1 cellular context compared by ENCODE assay signal in the genomic region with DNA sequence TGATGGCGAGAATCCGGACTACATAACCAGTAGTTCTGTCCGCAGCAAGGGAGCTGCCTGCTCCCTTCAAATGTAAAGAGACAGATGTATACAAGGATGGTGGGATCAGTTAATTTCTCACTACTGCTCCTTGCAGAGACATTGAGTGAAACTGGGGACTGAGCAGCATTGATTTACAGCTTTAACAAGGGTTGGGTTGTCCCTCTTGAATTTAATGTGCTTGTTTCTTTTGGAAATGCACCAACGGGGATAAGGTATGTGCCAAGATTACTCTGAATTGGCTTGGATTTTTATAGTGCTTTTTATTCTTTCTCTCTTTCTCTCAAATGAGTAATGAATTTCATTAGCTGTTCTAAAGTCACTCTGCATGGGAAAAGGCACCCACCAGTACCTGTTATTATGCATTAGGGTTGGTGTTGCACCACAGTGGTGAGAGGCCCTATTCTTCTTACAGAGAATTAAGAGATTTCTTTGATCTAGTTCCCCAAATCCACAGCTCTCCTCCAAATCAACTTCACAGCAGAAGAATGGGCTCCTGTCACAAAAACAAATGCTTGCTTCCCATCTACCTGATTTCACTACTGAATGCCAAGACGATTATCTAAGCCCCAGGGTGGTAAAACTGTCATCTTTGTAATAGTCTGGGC.
A peak's percentile ranks its signal among the peaks of the same experiment; 100 is the strongest.
TF ChIP-seq lines count a peak whose summit lies in the region.

No MANE protein-coding gene starts in this region.

TF ChIP-seq in H1, 55 proteins besides CTCF, POLR2A, EP300 and RAD21 (continued from another document):
- TF ChIP-seq CREB1 (IDR thresholded peaks at IDR 0.05), result no peak
- no peak for TF ChIP-seq KDM5A (IDR thresholded peaks at IDR 0.05; ENCODE audit: low read length)
- TF ChIP-seq SP2 (IDR thresholded peaks at IDR 0.05; ENCODE audit: low read length), result no peak
- TF ChIP-seq RXRA (IDR thresholded peaks at IDR 0.05; ENCODE audit: insufficient read depth, low read depth, low read length), result no peak
- TF ChIP-seq TBP (IDR thresholded peaks at IDR 0.05; ENCODE audit: low read depth, low read length), result no peak
- TF ChIP-seq, protein P1, sequence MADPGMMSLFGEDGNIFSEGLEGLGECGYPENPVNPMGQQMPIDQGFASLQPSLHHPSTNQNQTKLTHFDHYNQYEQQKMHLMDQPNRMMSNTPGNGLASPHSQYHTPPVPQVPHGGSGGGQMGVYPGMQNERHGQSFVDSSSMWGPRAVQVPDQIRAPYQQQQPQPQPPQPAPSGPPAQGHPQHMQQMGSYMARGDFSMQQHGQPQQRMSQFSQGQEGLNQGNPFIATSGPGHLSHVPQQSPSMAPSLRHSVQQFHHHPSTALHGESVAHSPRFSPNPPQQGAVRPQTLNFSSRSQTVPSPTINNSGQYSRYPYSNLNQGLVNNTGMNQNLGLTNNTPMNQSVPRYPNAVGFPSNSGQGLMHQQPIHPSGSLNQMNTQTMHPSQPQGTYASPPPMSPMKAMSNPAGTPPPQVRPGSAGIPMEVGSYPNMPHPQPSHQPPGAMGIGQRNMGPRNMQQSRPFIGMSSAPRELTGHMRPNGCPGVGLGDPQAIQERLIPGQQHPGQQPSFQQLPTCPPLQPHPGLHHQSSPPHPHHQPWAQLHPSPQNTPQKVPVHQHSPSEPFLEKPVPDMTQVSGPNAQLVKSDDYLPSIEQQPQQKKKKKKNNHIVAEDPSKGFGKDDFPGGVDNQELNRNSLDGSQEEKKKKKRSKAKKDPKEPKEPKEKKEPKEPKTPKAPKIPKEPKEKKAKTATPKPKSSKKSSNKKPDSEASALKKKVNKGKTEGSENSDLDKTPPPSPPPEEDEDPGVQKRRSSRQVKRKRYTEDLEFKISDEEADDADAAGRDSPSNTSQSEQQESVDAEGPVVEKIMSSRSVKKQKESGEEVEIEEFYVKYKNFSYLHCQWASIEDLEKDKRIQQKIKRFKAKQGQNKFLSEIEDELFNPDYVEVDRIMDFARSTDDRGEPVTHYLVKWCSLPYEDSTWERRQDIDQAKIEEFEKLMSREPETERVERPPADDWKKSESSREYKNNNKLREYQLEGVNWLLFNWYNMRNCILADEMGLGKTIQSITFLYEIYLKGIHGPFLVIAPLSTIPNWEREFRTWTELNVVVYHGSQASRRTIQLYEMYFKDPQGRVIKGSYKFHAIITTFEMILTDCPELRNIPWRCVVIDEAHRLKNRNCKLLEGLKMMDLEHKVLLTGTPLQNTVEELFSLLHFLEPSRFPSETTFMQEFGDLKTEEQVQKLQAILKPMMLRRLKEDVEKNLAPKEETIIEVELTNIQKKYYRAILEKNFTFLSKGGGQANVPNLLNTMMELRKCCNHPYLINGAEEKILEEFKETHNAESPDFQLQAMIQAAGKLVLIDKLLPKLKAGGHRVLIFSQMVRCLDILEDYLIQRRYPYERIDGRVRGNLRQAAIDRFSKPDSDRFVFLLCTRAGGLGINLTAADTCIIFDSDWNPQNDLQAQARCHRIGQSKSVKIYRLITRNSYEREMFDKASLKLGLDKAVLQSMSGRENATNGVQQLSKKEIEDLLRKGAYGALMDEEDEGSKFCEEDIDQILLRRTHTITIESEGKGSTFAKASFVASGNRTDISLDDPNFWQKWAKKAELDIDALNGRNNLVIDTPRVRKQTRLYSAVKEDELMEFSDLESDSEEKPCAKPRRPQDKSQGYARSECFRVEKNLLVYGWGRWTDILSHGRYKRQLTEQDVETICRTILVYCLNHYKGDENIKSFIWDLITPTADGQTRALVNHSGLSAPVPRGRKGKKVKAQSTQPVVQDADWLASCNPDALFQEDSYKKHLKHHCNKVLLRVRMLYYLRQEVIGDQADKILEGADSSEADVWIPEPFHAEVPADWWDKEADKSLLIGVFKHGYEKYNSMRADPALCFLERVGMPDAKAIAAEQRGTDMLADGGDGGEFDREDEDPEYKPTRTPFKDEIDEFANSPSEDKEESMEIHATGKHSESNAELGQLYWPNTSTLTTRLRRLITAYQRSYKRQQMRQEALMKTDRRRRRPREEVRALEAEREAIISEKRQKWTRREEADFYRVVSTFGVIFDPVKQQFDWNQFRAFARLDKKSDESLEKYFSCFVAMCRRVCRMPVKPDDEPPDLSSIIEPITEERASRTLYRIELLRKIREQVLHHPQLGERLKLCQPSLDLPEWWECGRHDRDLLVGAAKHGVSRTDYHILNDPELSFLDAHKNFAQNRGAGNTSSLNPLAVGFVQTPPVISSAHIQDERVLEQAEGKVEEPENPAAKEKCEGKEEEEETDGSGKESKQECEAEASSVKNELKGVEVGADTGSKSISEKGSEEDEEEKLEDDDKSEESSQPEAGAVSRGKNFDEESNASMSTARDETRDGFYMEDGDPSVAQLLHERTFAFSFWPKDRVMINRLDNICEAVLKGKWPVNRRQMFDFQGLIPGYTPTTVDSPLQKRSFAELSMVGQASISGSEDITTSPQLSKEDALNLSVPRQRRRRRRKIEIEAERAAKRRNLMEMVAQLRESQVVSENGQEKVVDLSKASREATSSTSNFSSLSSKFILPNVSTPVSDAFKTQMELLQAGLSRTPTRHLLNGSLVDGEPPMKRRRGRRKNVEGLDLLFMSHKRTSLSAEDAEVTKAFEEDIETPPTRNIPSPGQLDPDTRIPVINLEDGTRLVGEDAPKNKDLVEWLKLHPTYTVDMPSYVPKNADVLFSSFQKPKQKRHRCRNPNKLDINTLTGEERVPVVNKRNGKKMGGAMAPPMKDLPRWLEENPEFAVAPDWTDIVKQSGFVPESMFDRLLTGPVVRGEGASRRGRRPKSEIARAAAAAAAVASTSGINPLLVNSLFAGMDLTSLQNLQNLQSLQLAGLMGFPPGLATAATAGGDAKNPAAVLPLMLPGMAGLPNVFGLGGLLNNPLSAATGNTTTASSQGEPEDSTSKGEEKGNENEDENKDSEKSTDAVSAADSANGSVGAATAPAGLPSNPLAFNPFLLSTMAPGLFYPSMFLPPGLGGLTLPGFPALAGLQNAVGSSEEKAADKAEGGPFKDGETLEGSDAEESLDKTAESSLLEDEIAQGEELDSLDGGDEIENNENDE (IDR thresholded peaks at IDR 0.05; ENCODE audit: insufficient replicate concordance, low read length), result peak; percentile 73
- no peak for TF ChIP-seq BACH1 (IDR thresholded peaks at IDR 0.05; ENCODE audit: low read length)
- TF ChIP-seq SIRT6 (IDR thresholded peaks at IDR 0.05; ENCODE audit: low read length), result no peak
- TF ChIP-seq JUND (IDR thresholded peaks at IDR 0.05; ENCODE audit: low read length), result no peak
- no peak for TF ChIP-seq CHD1 (IDR thresholded peaks at IDR 0.05; ENCODE audit: low read depth, low read length)
- TF ChIP-seq SIN3A (conservative IDR thresholded peaks at IDR 0.05 in 1 of 2, IDR thresholded peaks at IDR 0.05 in 1 of 2; ENCODE audit: low read depth in 1 of 2, low read length in 2 of 2), result no peak
- peak; percentile 81 for TF ChIP-seq CEBPB (IDR thresholded peaks at IDR 0.05; ENCODE audit: low read depth, low read length)
- no peak for TF ChIP-seq SRF (IDR thresholded peaks at IDR 0.05; ENCODE audit: low read depth, low read length)
TF ChIP-seq in H1: peak in this region for 3.
